9 cellular contexts compared by ENCODE assay signal in the genomic region with DNA sequence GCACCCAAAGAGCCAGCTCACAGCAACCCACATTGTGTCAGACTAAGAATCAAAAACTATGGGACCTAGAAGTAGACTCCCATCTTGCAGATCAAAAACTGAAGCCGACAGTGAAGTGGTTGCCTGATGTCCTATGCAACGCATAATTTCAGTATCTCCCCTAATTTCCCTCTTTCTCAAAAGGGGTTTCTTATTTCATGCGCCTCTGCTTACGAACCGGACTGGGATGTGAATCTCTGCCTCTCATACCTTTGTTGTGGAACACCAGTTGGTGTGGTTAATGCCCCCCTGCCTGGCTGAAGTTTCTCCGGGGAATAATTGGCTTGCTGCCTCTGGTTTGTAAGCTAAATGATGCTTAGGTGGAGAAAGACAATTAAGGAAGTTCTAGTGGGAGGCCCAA. TPM values are rescaled to one million over a fixed set of nuclear protein-coding genes. Genes with fewer than 3 reads are reported as not detected.
DNase-seq lines count a peak whose midpoint lies in the region; ATAC-seq and TF ChIP-seq lines count a peak whose summit lies in the region.
"Had no signal": no experiment of that assay in that cellular context is flagged by ENCODE, and none has a peak within 500 bp of the region (broad histone marks: within the 10 kb centered on the region; RNA-seq: fewer than 3 reads in every experiment).

No MANE protein-coding gene starts in this region.

- H3K27ac ChIP-seq in right lobe of liver (no peak overlapping the region), stomach (peak overlapping the region; percentile 84 to 95 (median 89)), left lung (peak overlapping the region in 1 of 2 donors; percentile 65)

- TF ChIP-seq POLR2A in right lobe of liver (IDR thresholded peaks at IDR 0.05) (no peak), stomach (IDR thresholded peaks at IDR 0.05) (no peak)

- H3K36me3 ChIP-seq in right lobe of liver (no peaks in the 10 kb centered on the region), stomach (peaks cover 0 to 6% (median 0%) of the 10 kb centered on the region in 4 donors), left lung (no peaks in the 10 kb centered on the region)

- no peaks in the 10 kb centered on the region for H3K9me3 ChIP-seq in right lobe of liver
- no peaks in the 10 kb centered on the region for H3K9me3 ChIP-seq in stomach
- H3K9me3 ChIP-seq in left lung: no peaks in the 10 kb centered on the region

- H3K27ac Mint-ChIP-seq in activated CD4-positive, alpha-beta T cell treated with anti-CD3 and anti-CD28 coated beads, Interleukin-2, amount 10 ng/mL, durations not matched to agents 24 days and 14 days: no peak overlapping the region
- H3K27ac Mint-ChIP-seq in activated CD4-positive, alpha-beta memory T cell treated with anti-CD3 and anti-CD28 coated beads, Interleukin-2, amount 10 ng/mL, durations not matched to agents 7 days and 5 days: no peak overlapping the region

- no peaks in the 10 kb centered on the region for H3K36me3 Mint-ChIP-seq in activated CD4-positive, alpha-beta T cell treated with anti-CD3 and anti-CD28 coated beads, Interleukin-2, amount 10 ng/mL, durations not matched to agents 24 days and 14 days (ENCODE audit: low read depth)
- no peaks in the 10 kb centered on the region for H3K36me3 Mint-ChIP-seq in activated CD4-positive, alpha-beta memory T cell treated with anti-CD3 and anti-CD28 coated beads, Interleukin-2, amount 10 ng/mL, durations not matched to agents 7 days and 5 days (ENCODE audit: low read depth)

- TF ChIP-seq CTCF in right lobe of liver (IDR thresholded peaks at IDR 0.05) (no peak), stomach (IDR thresholded peaks at IDR 0.05) (no peak), left lung (IDR thresholded peaks at IDR 0.05) (no peak)

- H3K4me1 Mint-ChIP-seq in activated CD4-positive, alpha-beta T cell treated with anti-CD3 and anti-CD28 coated beads, Interleukin-2, amount 10 ng/mL, durations not matched to agents 24 days and 14 days: peaks cover 4% of the 10 kb centered on the region
- H3K4me1 Mint-ChIP-seq in activated CD4-positive, alpha-beta memory T cell treated with anti-CD3 and anti-CD28 coated beads, Interleukin-2, amount 10 ng/mL, durations not matched to agents 7 days and 5 days: peaks cover 7% of the 10 kb centered on the region

- H3K27me3 Mint-ChIP-seq in activated CD4-positive, alpha-beta T cell treated with anti-CD3 and anti-CD28 coated beads, Interleukin-2, amount 10 ng/mL, durations not matched to agents 24 days and 14 days: peaks cover 38% of the 10 kb centered on the region
- peaks cover 49% of the 10 kb centered on the region for H3K27me3 Mint-ChIP-seq in activated CD4-positive, alpha-beta memory T cell treated with anti-CD3 and anti-CD28 coated beads, Interleukin-2, amount 10 ng/mL, durations not matched to agents 7 days and 5 days

- DNase-seq in activated CD4-positive, alpha-beta T cell treated with anti-CD3 and anti-CD28 coated beads, Interleukin-2, amount 10 ng/mL, durations not matched to agents 24 days and 14 days: no peak
- no peak for DNase-seq in activated CD4-positive, alpha-beta T cell treated with anti-CD3 and anti-CD28 coated beads for 48 hours
- DNase-seq in activated CD4-positive, alpha-beta memory T cell treated with anti-CD3 and anti-CD28 coated beads, Interleukin-2, amount 10 ng/mL, durations not matched to agents 7 days and 5 days: no peak
- no peak for DNase-seq in right lobe of liver
- no peak for DNase-seq in stomach
- DNase-seq in putamen (ENCODE audit: low spot score): no peak
- no peak for DNase-seq in left lung
- no peak for DNase-seq in RKO (ENCODE audit: low spot score)
- DNase-seq: NCI-H446 treated with DMSO at 0.1 percent for 48 hours had no signal

- WGBS in right lobe of liver (ENCODE audit: insufficient coverage, low coverage, low lambda C conversion rate, missing lambda C conversion rate): 88% methylated on average over 6 of the region's 6 CpGs
- 69 to 82% (median 80%) methylated on average over 6 of the region's 6 CpGs for WGBS in stomach, 5 donors

- intact Hi-C loops in activated CD4-positive, alpha-beta T cell treated with anti-CD3 and anti-CD28 coated beads, Interleukin-2, amount 10 ng/mL, durations not matched to agents 24 days and 14 days (cut with micrococcal nuclease): no loop called here
- intact Hi-C loops in right lobe of liver (cut with DNase I): no loop called here
- intact Hi-C loops in stomach (cut with DNase I; ENCODE audit: low total_unique reads): no loop called here
- intact Hi-C loops in left lung (cut with DNase I): no loop called here

- peaks cover 3% of the 10 kb centered on the region for H3K9me3 Mint-ChIP-seq in activated CD4-positive, alpha-beta T cell treated with anti-CD3 and anti-CD28 coated beads, Interleukin-2, amount 10 ng/mL, durations not matched to agents 24 days and 14 days
- H3K9me3 Mint-ChIP-seq in activated CD4-positive, alpha-beta memory T cell treated with anti-CD3 and anti-CD28 coated beads, Interleukin-2, amount 10 ng/mL, durations not matched to agents 7 days and 5 days: no peaks in the 10 kb centered on the region

- TF ChIP-seq EP300 in stomach (IDR thresholded peaks at IDR 0.05): no peak

- POLR2A ChIA-PET in activated CD4-positive, alpha-beta memory T cell treated with anti-CD3 and anti-CD28 coated beads, Interleukin-2, amount 10 ng/mL, durations not matched to agents 7 days and 5 days (lab: Charles Lee): no interaction called here

- no peak for ATAC-seq in right lobe of liver
- no peak for ATAC-seq in left lung

- no peaks in the 10 kb centered on the region for H3K27me3 ChIP-seq in right lobe of liver
- peaks cover 0 to 12% (median 8%) of the 10 kb centered on the region in 3 donors for H3K27me3 ChIP-seq in stomach
- H3K27me3 ChIP-seq in left lung: peaks cover 0 to 39% of the 10 kb centered on the region in 2 donors

- CTCF ChIA-PET in activated CD4-positive, alpha-beta memory T cell treated with anti-CD3 and anti-CD28 coated beads, Interleukin-2, amount 10 ng/mL, durations not matched to agents 7 days and 5 days (lab: Charles Lee): no interaction called here

- peak overlapping the region; percentile 61 for H3K4me3 Mint-ChIP-seq in activated CD4-positive, alpha-beta T cell treated with anti-CD3 and anti-CD28 coated beads, Interleukin-2, amount 10 ng/mL, durations not matched to agents 24 days and 14 days
- peak overlapping the region; percentile 39 for H3K4me3 Mint-ChIP-seq in activated CD4-positive, alpha-beta memory T cell treated with anti-CD3 and anti-CD28 coated beads, Interleukin-2, amount 10 ng/mL, durations not matched to agents 7 days and 5 days

- peak overlapping the region in 2 of 3 donors; percentile 46 to 61 for H3K4me3 ChIP-seq in right lobe of liver
- peak overlapping the region; percentile 63 to 69 (median 67) for H3K4me3 ChIP-seq in stomach
- peak overlapping the region in 1 of 2 donors; percentile 47 for H3K4me3 ChIP-seq in left lung

- peaks cover 0 to 3% (median 0%) of the 10 kb centered on the region in 4 donors for H3K4me1 ChIP-seq in right lobe of liver
- peaks cover 19 to 56% (median 38%) of the 10 kb centered on the region in 4 donors for H3K4me1 ChIP-seq in stomach
- peaks cover 0 to 19% of the 10 kb centered on the region in 2 donors for H3K4me1 ChIP-seq in left lung

RNA-seq across cellular contexts. Expression of gene FAM174B, which starts 0.5 kb away (rescaled TPM):
- 1.9 and 3.0 TPM in 2 replicates for total RNA-seq in activated CD4-positive, alpha-beta T cell treated with anti-CD3 and anti-CD28 coated beads, Interleukin-2, amount 10 ng/mL, durations not matched to agents 24 days and 14 days
- 1 to 10 TPM; 2.8 to 3.0 TPM for total RNA-seq in activated CD4-positive, alpha-beta memory T cell treated with anti-CD3 and anti-CD28 coated beads, Interleukin-2, amount 10 ng/mL, durations not matched to agents 7 days and 5 days
- 10 to 100 TPM in 1 of 6 experiments, 1 to 10 TPM in 5; 2.0 to 11.9 (median 4.7) TPM for total RNA-seq in right lobe of liver
- 10 to 100 TPM; 14.6 to 54.0 (median 36.2) TPM for total RNA-seq in stomach
- 10 to 100 TPM; 21.7 to 30.3 (median 22.7) TPM for polyA plus RNA-seq in stomach
- 10 to 100 TPM; 42.8 to 66.3 TPM for total RNA-seq in left lung

Comparison
In these comparisons a context has a peak if more than half of its experiments do, and no peak if none do; other contexts are left out.
1. H3K27ac ChIP-seq: peak in stomach (5 of 5); none in right lobe of liver (0 of 3).